8 cellular contexts compared by ENCODE assay signal in the genomic region with DNA sequence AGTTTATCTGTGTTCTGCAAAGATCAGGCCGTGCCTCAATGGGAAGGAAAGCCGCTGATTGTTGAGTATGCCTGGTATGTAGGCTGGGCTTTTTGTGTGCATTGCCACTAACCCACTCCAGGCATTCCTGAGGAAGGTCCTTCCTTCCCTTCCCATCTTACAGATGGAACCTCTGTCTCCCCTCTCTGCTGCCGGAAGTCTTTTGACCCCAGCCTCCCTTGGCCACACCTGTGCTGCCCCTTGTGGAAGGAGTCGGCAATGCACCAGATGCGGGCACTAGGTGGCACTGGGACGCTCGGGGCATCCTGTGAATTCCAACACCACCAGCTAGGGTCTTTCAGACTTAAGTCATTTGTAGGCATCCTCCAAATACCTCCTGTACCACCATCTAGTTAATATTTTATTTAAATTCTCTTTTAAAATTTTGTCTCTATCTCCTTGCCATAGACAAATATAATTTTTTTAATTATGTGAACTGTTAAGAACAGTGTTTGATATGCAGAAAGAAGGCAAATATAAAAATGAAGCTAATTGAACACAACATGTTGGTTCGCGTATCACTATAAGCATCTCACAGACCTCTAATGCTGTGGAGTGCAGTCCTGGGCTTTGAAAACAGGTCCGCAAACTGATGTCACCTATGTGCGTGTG.
DNase-seq lines count a peak whose midpoint lies in the region; TF ChIP-seq lines count a peak whose summit lies in the region.

No MANE protein-coding gene starts in this region.

- DNase-seq in NCI-H748 (lab: John Stamatoyannopoulos, UW; ENCODE audit: unreplicated experiment) (peak; percentile 39), glomerular visceral epithelial cell (ENCODE audit: extremely low spot score) (peak; percentile 23), SK-N-DZ (ENCODE audit: low spot score) (no peak), T1000 (lab: John Stamatoyannopoulos, UW) (no peak), hippocampal formation (lab: John Stamatoyannopoulos, UW) (no peak)
- peak; percentile 83 to 84 for DNase-seq in activated T-cell treated with anti-CD3 and anti-CD28 coated beads, Interleukin-2, amount 50 U/mL, for 48 hours
- DNase-seq in stimulated activated CD4-positive, alpha-beta T cell treated with anti-CD3 and anti-CD28 coated beads, Interleukin-1b, Interleukin-23, amount 100 ng/mL, for 4 hours (ENCODE audit: low read depth in 2 of 2): peak; percentile 55 to 68

- TF ChIP-seq CTCF in GM12872 (IDR thresholded peaks at IDR 0.05; ENCODE audit: insufficient read depth, low read depth, low read length): peak; percentile 94

Comparison
In these comparisons a context has a peak if more than half of its experiments do, and no peak if none do; other contexts are left out.
1. DNase-seq: peak in NCI-H748 (single experiment), activated T-cell treated with anti-CD3 and anti-CD28 coated beads, Interleukin-2, amount 50 U/mL, for 48 hours (2 of 2), glomerular visceral epithelial cell (single experiment) and stimulated activated CD4-positive, alpha-beta T cell treated with anti-CD3 and anti-CD28 coated beads, Interleukin-1b, Interleukin-23, amount 100 ng/mL, for 4 hours (2 of 2); none in SK-N-DZ (single experiment), T1000 (single experiment) and hippocampal formation (0 of 2).